12 cellular contexts compared by ENCODE assay signal in genomic region chr1:224707849-224708725, GRCh38.
DNase-seq lines count a peak whose midpoint lies in the region; ATAC-seq and TF ChIP-seq lines count a peak whose summit lies in the region.
"Had no signal": no experiment of that assay in that cellular context is flagged by ENCODE, and none has a peak within 500 bp of the region (broad histone marks: within the 10 kb centered on the region; RNA-seq: fewer than 3 reads in every experiment).

No MANE protein-coding gene starts in this region.

- no peaks in the 10 kb centered on the region for H3K9me3 Mint-ChIP-seq in natural killer cell treated with Interleukin-12 subunit alpha and Interleukin-12 subunit beta and Interleukin-15 and Interleukin-18, amount 100 ng/mL, for 72 hours
- no peaks in the 10 kb centered on the region for H3K9me3 Mint-ChIP-seq in neural progenitor cell

- H3K9ac ChIP-seq in smooth muscle cell (ENCODE audit: low read depth): no peak overlapping the region
- H3K9ac ChIP-seq in neural progenitor cell: no peak overlapping the region

- H3K4me2 ChIP-seq in smooth muscle cell (peak overlapping the region; percentile 21), neural progenitor cell (no peak overlapping the region)

- H4K20me1 ChIP-seq in smooth muscle cell (ENCODE audit: low read depth): no peaks in the 10 kb centered on the region
- H4K20me1 ChIP-seq in neural progenitor cell (ENCODE audit: low read depth): no peaks in the 10 kb centered on the region

- no peaks in the 10 kb centered on the region for H3F3A ChIP-seq in smooth muscle cell (ENCODE audit: low read depth)
- no peaks in the 10 kb centered on the region for H3F3A ChIP-seq in neural progenitor cell (ENCODE audit: low read depth)

- peaks cover 11% of the 10 kb centered on the region in 2 donors for H3K27me3 Mint-ChIP-seq in natural killer cell treated with Interleukin-12 subunit alpha and Interleukin-12 subunit beta and Interleukin-15 and Interleukin-18, amount 100 ng/mL, for 72 hours
- peaks cover 2% of the 10 kb centered on the region for H3K27me3 Mint-ChIP-seq in neural progenitor cell (ENCODE audit: insufficient read depth, low read depth)

- H3K79me2 ChIP-seq in smooth muscle cell (ENCODE audit: low read depth) (no peaks in the 10 kb centered on the region), neural progenitor cell (ENCODE audit: low read depth) (no peaks in the 10 kb centered on the region)

- no peak overlapping the region for H3K4me3 ChIP-seq in fibroblast of mammary gland (ENCODE audit: control insufficient read depth, low read depth, low read length)
- H3K4me3 ChIP-seq in smooth muscle cell: no peak overlapping the region
- H3K4me3 ChIP-seq in neural progenitor cell: no peak overlapping the region
- H3K4me3 ChIP-seq: tibial nerve had no signal

- H3K4me3 Mint-ChIP-seq in natural killer cell treated with Interleukin-12 subunit alpha and Interleukin-12 subunit beta and Interleukin-15 and Interleukin-18, amount 100 ng/mL, for 72 hours: no peak overlapping the region
- no peak overlapping the region for H3K4me3 Mint-ChIP-seq in neural progenitor cell

- H2AFZ ChIP-seq in smooth muscle cell (ENCODE audit: low read depth) (peak overlapping the region; percentile 5), neural progenitor cell (replicated peaks) (no peak overlapping the region)

- H3K9me3 ChIP-seq in smooth muscle cell (replicated peaks; ENCODE audit: low read depth): no peaks in the 10 kb centered on the region
- no peaks in the 10 kb centered on the region for H3K9me3 ChIP-seq in neural progenitor cell (ENCODE audit: low read depth)
- H3K9me3 ChIP-seq: tibial nerve had no signal

- DNase-seq in RKO (ENCODE audit: low spot score) (peak; percentile 59), fibroblast of mammary gland (ENCODE audit: low read depth) (peak; percentile 98), smooth muscle cell (lab: John Stamatoyannopoulos, UW; ENCODE audit: unreplicated experiment) (no peak), neural progenitor cell (ENCODE audit: low spot score) (no peak), NCI-H526 (lab: John Stamatoyannopoulos, UW) (no peak)
- DNase-seq in natural killer cell treated with Interleukin-12 subunit alpha and Interleukin-12 subunit beta and Interleukin-15 and Interleukin-18, amount 100 ng/mL, for 72 hours (ENCODE audit: low spot score): no peak
- DNase-seq: activated CD4-positive, alpha-beta T cell treated with anti-CD3 and anti-CD28 coated beads for 1 hour; NCI-H187 treated with DMSO at 0.1 percent for 48 hours; RPMI8226 had no signal

- no peaks in the 10 kb centered on the region for H3K4me1 Mint-ChIP-seq in natural killer cell treated with Interleukin-12 subunit alpha and Interleukin-12 subunit beta and Interleukin-15 and Interleukin-18, amount 100 ng/mL, for 72 hours (ENCODE audit: low read depth in 2 of 2)
- H3K4me1 Mint-ChIP-seq in neural progenitor cell: peaks cover 5% of the 10 kb centered on the region

- no peaks in the 10 kb centered on the region for H3K36me3 Mint-ChIP-seq in natural killer cell treated with Interleukin-12 subunit alpha and Interleukin-12 subunit beta and Interleukin-15 and Interleukin-18, amount 100 ng/mL, for 72 hours
- H3K36me3 Mint-ChIP-seq in neural progenitor cell: no peaks in the 10 kb centered on the region

- WGBS in smooth muscle cell (ENCODE audit: low lambda C conversion rate): 53% methylated on average over 7 of the region's 7 CpGs

- H3K36me3 ChIP-seq in smooth muscle cell (ENCODE audit: low read depth) (no peaks in the 10 kb centered on the region), neural progenitor cell (no peaks in the 10 kb centered on the region)
- H3K36me3 ChIP-seq: tibial nerve had no signal

- ATAC-seq in GM19351 (IDR thresholded peaks at IDR 0.05; ENCODE audit: unreplicated experiment) (peak; percentile 67), GM19328 (IDR thresholded peaks at IDR 0.05; ENCODE audit: unreplicated experiment) (no peak)
- no peak for ATAC-seq in natural killer cell treated with Interleukin-12 subunit alpha and Interleukin-12 subunit beta and Interleukin-15 and Interleukin-18, amount 100 ng/mL, for 72 hours

- peak overlapping the region; percentile 29 for H3K27ac ChIP-seq in smooth muscle cell (ENCODE audit: low read depth)
- no peak overlapping the region for H3K27ac ChIP-seq in neural progenitor cell

- no peak for TF ChIP-seq CTCF in fibroblast of mammary gland (conservative IDR thresholded peaks at IDR 0.05; ENCODE audit: control insufficient read depth, insufficient read depth, low read depth, low read length)
- TF ChIP-seq CTCF in smooth muscle cell (IDR thresholded peaks at IDR 0.05; ENCODE audit: borderline replicate concordance, insufficient read depth, poor library complexity, severe bottlenecking): no peak
- no peak for TF ChIP-seq CTCF in neural progenitor cell (IDR thresholded peaks at IDR 0.05)

- no peak overlapping the region for H3K27ac Mint-ChIP-seq in natural killer cell treated with Interleukin-12 subunit alpha and Interleukin-12 subunit beta and Interleukin-15 and Interleukin-18, amount 100 ng/mL, for 72 hours
- no peak overlapping the region for H3K27ac Mint-ChIP-seq in neural progenitor cell

- H3K27me3 ChIP-seq in smooth muscle cell (ENCODE audit: low read depth) (no peaks in the 10 kb centered on the region), neural progenitor cell (no peaks in the 10 kb centered on the region)
- H3K27me3 ChIP-seq: tibial nerve had no signal

- H3K4me1 ChIP-seq in smooth muscle cell (ENCODE audit: low read depth): no peaks in the 10 kb centered on the region
- H3K4me1 ChIP-seq in neural progenitor cell: no peaks in the 10 kb centered on the region
- H3K4me1 ChIP-seq: tibial nerve had no signal

Comparison
In these comparisons a context has a peak if more than half of its experiments do, and no peak if none do; other contexts are left out.
1. DNase-seq: peak in RKO (single experiment) and fibroblast of mammary gland (single experiment); none in smooth muscle cell (single experiment), natural killer cell treated with Interleukin-12 subunit alpha and Interleukin-12 subunit beta and Interleukin-15 and Interleukin-18, amount 100 ng/mL, for 72 hours (single experiment), neural progenitor cell (single experiment) and NCI-H526 (0 of 2).